23 cellular contexts compared by ENCODE assay signal in the genomic region with DNA sequence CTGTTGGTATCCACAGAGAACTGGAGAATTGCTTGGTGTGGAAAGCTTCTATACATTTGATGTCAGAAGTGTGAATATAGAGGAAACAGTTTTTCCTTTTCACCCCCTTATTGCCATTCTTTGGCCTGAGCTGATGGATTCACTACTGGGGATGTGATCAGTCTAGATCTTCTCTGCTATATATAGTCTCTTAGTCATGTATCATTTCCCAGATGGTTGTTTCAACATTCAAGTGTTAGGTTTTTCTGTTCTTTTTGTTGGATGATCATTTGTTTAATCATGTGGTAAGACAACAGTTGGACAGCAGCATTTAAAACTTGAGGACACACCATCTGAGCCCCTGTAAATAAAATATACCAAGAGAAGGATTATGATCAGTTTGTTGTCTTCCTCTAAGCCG.
"Had no signal": no experiment of that assay in that cellular context is flagged by ENCODE, and none has a peak within 500 bp of the region (broad histone marks: within the 10 kb centered on the region; RNA-seq: fewer than 3 reads in every experiment).

No MANE protein-coding gene starts in this region.

- H3K36me3 Mint-ChIP-seq: natural killer cell, type B pancreatic cell had no signal

- H3K4me1 Mint-ChIP-seq: immature natural killer cell; natural killer cell; stimulated activated memory B cell treated with anti-CD40 and anti-IgM and Interleukin-4, amounts not matched to agents 10 μg/mL and 1 μg/mL and 100 μg/mL, for 72 hours had no signal

- DNase-seq: dermis blood vessel endothelial cell; effector memory CD4-positive, alpha-beta T cell; hypothalamus; immature natural killer cell; left ventricle myocardium superior; lower lobe of right lung; natural killer cell; occipital lobe; ovary; posterior cingulate gyrus; psoas muscle; right cardiac atrium; sigmoid colon; spleen; stimulated activated CD4-positive, alpha-beta T cell treated with anti-CD3 and anti-CD28 coated beads, Interleukin-4, amount 100 ng/mL, for 4 hours; stimulated activated naive CD8-positive, alpha-beta T cell treated with anti-CD3 and anti-CD28 coated beads, Interleukin-15, Interleukin-2, amounts not matched to agents 100 U/mL and 50 U/mL, for 24 hours; substantia nigra; testis; tibial artery had no signal

- H3K4me3 Mint-ChIP-seq: immature natural killer cell; natural killer cell; stimulated activated memory B cell treated with anti-CD40 and anti-IgM and Interleukin-4, amounts not matched to agents 10 μg/mL and 1 μg/mL and 100 μg/mL, for 72 hours; type B pancreatic cell had no signal

- H3K27ac Mint-ChIP-seq: immature natural killer cell; natural killer cell; stimulated activated memory B cell treated with anti-CD40 and anti-IgM and Interleukin-4, amounts not matched to agents 10 μg/mL and 1 μg/mL and 100 μg/mL, for 72 hours; type B pancreatic cell had no signal

- FAIRE-seq: endothelial cell of umbilical vein, frontal cortex had no signal

- H3K9me3 Mint-ChIP-seq: immature natural killer cell; natural killer cell; stimulated activated memory B cell treated with anti-CD40 and anti-IgM and Interleukin-4, amounts not matched to agents 10 μg/mL and 1 μg/mL and 100 μg/mL, for 72 hours had no signal

- H3K27me3 Mint-ChIP-seq: stimulated activated memory B cell treated with anti-CD40 and anti-IgM and Interleukin-4, amounts not matched to agents 10 μg/mL and 1 μg/mL and 100 μg/mL, for 72 hours; type B pancreatic cell had no signal
